ENCODE assay signal across 32 cellular contexts in genomic region chr9:123072407-123072995, GRCh38. TPM values are rescaled to one million over a fixed set of nuclear protein-coding genes. Genes with fewer than 3 reads are reported as not detected.
DNase-seq lines count a peak whose midpoint lies in the region; ATAC-seq and TF ChIP-seq lines count a peak whose summit lies in the region.
"Had no signal": no experiment of that assay in that cellular context is flagged by ENCODE, and none has a peak within 500 bp of the region (broad histone marks: within the 10 kb centered on the region; RNA-seq: fewer than 3 reads in every experiment).

No MANE protein-coding gene starts in this region.

- POLR2A ChIA-PET in SK-N-SH (lab: Yijun Ruan, JAX) = no interaction called here

- peak overlapping the region; percentile 75 to 79; a peak in 3 of 4 replicates for H3K27ac ChIP-seq in SK-N-SH (ENCODE audit: low read depth in 2 of 2, low read length in 1 of 2)
- peak overlapping the region; percentile 68 to 71 for H3K27ac ChIP-seq in ascending aorta
- no peak overlapping the region for H3K27ac ChIP-seq in iPS-18a (ENCODE audit: low read length)
- H3K27ac ChIP-seq: 22Rv1, parathyroid adenoma had no signal

- H3K9me3 Mint-ChIP-seq in activated T-cell treated with anti-CD3 and anti-CD28 coated beads, Interleukin-2, amount 50 U/mL, for 4 hours = no peaks in the 10 kb centered on the region
- H3K9me3 Mint-ChIP-seq: activated naive CD4-positive, alpha-beta T cell treated with anti-CD3 and anti-CD28 coated beads, Interleukin-2, amount 50 U/mL, for 24 hours; CD4-positive, CD25-positive, alpha-beta regulatory T cell; neural crest cell; T-cell had no signal

- H2AFZ ChIP-seq in SK-N-SH (ENCODE audit: low read depth) = no peak overlapping the region
- H2AFZ ChIP-seq: parathyroid adenoma had no signal

- H3K27me3 ChIP-seq in SK-N-SH (ENCODE audit: insufficient read depth) (no peaks in the 10 kb centered on the region), ascending aorta (no peaks in the 10 kb centered on the region), iPS-18a (ENCODE audit: control insufficient read depth, insufficient read depth, low read length) (no peaks in the 10 kb centered on the region)
- H3K27me3 ChIP-seq: gastrocnemius medialis, MG63, Peyer's patch had no signal

- H3K4me3 Mint-ChIP-seq in activated T-cell treated with anti-CD3 and anti-CD28 coated beads, Interleukin-2, amount 50 U/mL, for 4 hours = no peak overlapping the region
- H3K4me3 Mint-ChIP-seq: activated naive CD4-positive, alpha-beta T cell treated with anti-CD3 and anti-CD28 coated beads, Interleukin-2, amount 50 U/mL, for 24 hours; CD4-positive, CD25-positive, alpha-beta regulatory T cell; neural crest cell; T-cell had no signal

- no peak for ATAC-seq in SK-N-SH treated with all-trans-retinoic acid at 6 μM for 48 hours
- no peak for ATAC-seq in activated T-cell treated with anti-CD3 and anti-CD28 coated beads, Interleukin-2, amount 50 U/mL, for 4 hours
- no peak for ATAC-seq in GM19328 (IDR thresholded peaks at IDR 0.05; ENCODE audit: unreplicated experiment)
- ATAC-seq: gastrocnemius medialis, GM12878, right cardiac atrium, T-cell had no signal

- H3K36me3 Mint-ChIP-seq in activated T-cell treated with anti-CD3 and anti-CD28 coated beads, Interleukin-2, amount 50 U/mL, for 4 hours (ENCODE audit: insufficient read depth) = peaks cover 31% of the 10 kb centered on the region

- H3K4me1 ChIP-seq in SK-N-SH (ENCODE audit: control insufficient read depth in 1 of 2, insufficient read depth in 2 of 2, low read depth in 1 of 2, low read length in 1 of 2) (peaks cover 0 to 28% of the 10 kb centered on the region in 2 experiments), ascending aorta (peaks cover 8 to 20% of the 10 kb centered on the region in 2 donors), iPS-18a (ENCODE audit: control insufficient read depth, low read depth, low read length) (peaks cover 52% of the 10 kb centered on the region)
- H3K4me1 ChIP-seq: gastrocnemius medialis, parathyroid adenoma, Peyer's patch had no signal

- no peak for TF ChIP-seq EP300 in SK-N-SH (IDR thresholded peaks at IDR 0.05; ENCODE audit: borderline replicate concordance in 1 of 2, low read depth in 1 of 2, low read length in 1 of 2)

- peaks cover 27% of the 10 kb centered on the region for H3F3A ChIP-seq in SK-N-SH (replicated peaks; ENCODE audit: insufficient read depth)

- intact Hi-C loops in ascending aorta (cut with DNase I) = loop anchor here (10.0 kb wide), 1 partner anchor 168 kb away; the partner anchor contains the start of gene RC3H2

- H3K9me2 ChIP-seq in SK-N-SH = no peaks in the 10 kb centered on the region

- no peak for TF ChIP-seq RAD21 in SK-N-SH (IDR thresholded peaks at IDR 0.05; ENCODE audit: low read length)

- no peaks in the 10 kb centered on the region for H3K79me2 ChIP-seq in SK-N-SH (ENCODE audit: insufficient read depth)
- H3K79me2 ChIP-seq: parathyroid adenoma had no signal

- no peaks in the 10 kb centered on the region for H4K20me1 ChIP-seq in SK-N-SH (ENCODE audit: insufficient read depth)

- DNase-seq in SK-N-SH (no peak), ascending aorta (ENCODE audit: low spot score in 2 of 2) (no peak), GM20000 (ENCODE audit: low spot score) (no peak), MV-4-11 (lab: John Stamatoyannopoulos, UW) (no peak)
- no peak for DNase-seq in activated T-cell treated with anti-CD3 and anti-CD28 coated beads, Interleukin-2, amount 50 U/mL, for 4 hours
- DNase-seq: activated CD4-positive, CD25-positive, alpha-beta regulatory T cell; CD4-positive, CD25-positive, alpha-beta regulatory T cell; dermis blood vessel endothelial cell; gastrocnemius medialis; GOT3; hypothalamus; KBM-7; kidney glomerular epithelial cell; MG63; NCI-H1417; NCI-H2081; NCI-H345; Peyer's patch; right cardiac atrium; SIG-M5; stimulated activated CD4-positive, alpha-beta T cell treated with anti-CD3 and anti-CD28 coated beads, Interleukin-2, amount 100 ng/mL, for 48 hours; T-cell had no signal

- no peaks in the 10 kb centered on the region for H3K27me3 Mint-ChIP-seq in activated T-cell treated with anti-CD3 and anti-CD28 coated beads, Interleukin-2, amount 50 U/mL, for 4 hours (ENCODE audit: low read depth)
- H3K27me3 Mint-ChIP-seq: activated naive CD4-positive, alpha-beta T cell treated with anti-CD3 and anti-CD28 coated beads, Interleukin-2, amount 50 U/mL, for 24 hours; CD4-positive, CD25-positive, alpha-beta regulatory T cell; T-cell had no signal

- H3K4me2 ChIP-seq in SK-N-SH = no peak overlapping the region

- no peaks in the 10 kb centered on the region for H3K9me3 ChIP-seq in SK-N-SH
- no peaks in the 10 kb centered on the region for H3K9me3 ChIP-seq in ascending aorta
- H3K9me3 ChIP-seq in iPS-18a (ENCODE audit: control insufficient read depth, low read depth, low read length) = no peaks in the 10 kb centered on the region
- H3K9me3 ChIP-seq: gastrocnemius medialis, MG63, Peyer's patch had no signal

- peaks cover 37 to 62% of the 10 kb centered on the region in 2 experiments for H3K36me3 ChIP-seq in SK-N-SH (replicated peaks in 1 of 2; ENCODE audit: control insufficient read depth in 1 of 2, insufficient read depth in 2 of 2, low read length in 1 of 2)
- H3K36me3 ChIP-seq in ascending aorta = peaks cover 0 to 24% of the 10 kb centered on the region in 2 donors
- H3K36me3 ChIP-seq in iPS-18a (ENCODE audit: control insufficient read depth, low read depth, low read length) = peaks cover 24% of the 10 kb centered on the region

- H3K4me3 ChIP-seq in SK-N-SH (ENCODE audit: low read depth in 2 of 2, low read length in 1 of 2) = no peak overlapping the region
- H3K4me3 ChIP-seq in ascending aorta = no peak overlapping the region
- peak overlapping the region; percentile 28 for H3K4me3 ChIP-seq in iPS-18a (ENCODE audit: low read length)
- H3K4me3 ChIP-seq: gastrocnemius medialis, GM12878, lung, MG63, Peyer's patch had no signal

- 91% methylated on average over 2 of the region's 2 CpGs for WGBS in SK-N-SH (ENCODE audit: low lambda C conversion rate)

- no peaks in the 10 kb centered on the region for H3K4me1 Mint-ChIP-seq in activated T-cell treated with anti-CD3 and anti-CD28 coated beads, Interleukin-2, amount 50 U/mL, for 4 hours (ENCODE audit: low read depth)
- H3K4me1 Mint-ChIP-seq: activated naive CD4-positive, alpha-beta T cell treated with anti-CD3 and anti-CD28 coated beads, Interleukin-2, amount 50 U/mL, for 24 hours; neural crest cell had no signal

- TF ChIP-seq CTCF in SK-N-SH (IDR thresholded peaks at IDR 0.05) = no peak
- no peak for TF ChIP-seq CTCF in ascending aorta (IDR thresholded peaks at IDR 0.05)
- TF ChIP-seq CTCF in GM20000 (IDR thresholded peaks at IDR 0.05; ENCODE audit: extremely low read depth, missing control alignments) = no peak

- no peak overlapping the region for H3K9ac ChIP-seq in SK-N-SH
- peak overlapping the region; percentile 8 for H3K9ac ChIP-seq in iPS-18a (ENCODE audit: low read length)
- H3K9ac ChIP-seq: parathyroid adenoma had no signal

- CTCF ChIA-PET in SK-N-SH (lab: Yijun Ruan, JAX) = interaction anchor here (0.9 to 5.9 kb wide), 4 partner anchors 10 to 305 kb away, joined by 3 to 37 read pairs (median 4); no protein-coding TSS in a partner anchor

TF ChIP-seq in SK-N-SH, 30 proteins besides CTCF, POLR2A, EP300 and RAD21 (continues in another document):
- TF ChIP-seq MAX (IDR thresholded peaks at IDR 0.05; ENCODE audit: low read depth) = no peak
- TF ChIP-seq ZBTB33 (IDR thresholded peaks at IDR 0.05; ENCODE audit: borderline replicate concordance, low read depth) = no peak
- TF ChIP-seq ELF1 (IDR thresholded peaks at IDR 0.05) = no peak

TF ChIP-seq in SK-N-SH treated with all-trans-retinoic acid at 6 μM for 48 hours, 23 proteins besides CTCF, POLR2A, EP300 and RAD21 (continues in another document):
- TF ChIP-seq ISL1 (CRISPR knock-in tag; IDR thresholded peaks at IDR 0.05) (no peak), POU6F1 (CRISPR knock-in tag; IDR thresholded peaks at IDR 0.05; ENCODE audit: borderline replicate concordance, low read depth) (no peak), CSRNP3 (CRISPR knock-in tag; IDR thresholded peaks at IDR 0.05) (no peak), ESRRG (CRISPR knock-in tag; IDR thresholded peaks at IDR 0.05) (no peak), OSR1 (CRISPR knock-in tag; IDR thresholded peaks at IDR 0.05) (no peak), ARNTL (CRISPR knock-in tag; IDR thresholded peaks at IDR 0.05; ENCODE audit: borderline replicate concordance, low read depth) (no peak), CSDC2 (CRISPR knock-in tag; IDR thresholded peaks at IDR 0.05) (no peak)

RNA-seq across cellular contexts. Expression of gene GPR21, which starts 39.0 kb away (rescaled TPM):
- not detected in 2 replicates for polyA plus RNA-seq in SK-N-SH (2012; rRNA removed)
- not detected in 2 replicates for polyA plus RNA-seq in SK-N-SH (2012; cell fraction: cytosol; rRNA removed)
- polyA plus RNA-seq in SK-N-SH (2012; cell fraction: nucleus; rRNA removed) = 0.08 and 0.27 TPM in 2 replicates
- 5.7 TPM for total RNA-seq in ascending aorta
- under 1 TPM in 2 of 3 donors, not detected in 1; 0.27 to 0.33 TPM for total RNA-seq in activated T-cell treated with anti-CD3 and anti-CD28 coated beads, Interleukin-2, amount 50 U/mL, for 4 hours
- total RNA-seq: Daoy had no signal
- polyA plus RNA-seq: CD4-positive, CD25-positive, alpha-beta regulatory T cell had no signal
